ENCODE assay signal across 1 cellular context in the genomic region with DNA sequence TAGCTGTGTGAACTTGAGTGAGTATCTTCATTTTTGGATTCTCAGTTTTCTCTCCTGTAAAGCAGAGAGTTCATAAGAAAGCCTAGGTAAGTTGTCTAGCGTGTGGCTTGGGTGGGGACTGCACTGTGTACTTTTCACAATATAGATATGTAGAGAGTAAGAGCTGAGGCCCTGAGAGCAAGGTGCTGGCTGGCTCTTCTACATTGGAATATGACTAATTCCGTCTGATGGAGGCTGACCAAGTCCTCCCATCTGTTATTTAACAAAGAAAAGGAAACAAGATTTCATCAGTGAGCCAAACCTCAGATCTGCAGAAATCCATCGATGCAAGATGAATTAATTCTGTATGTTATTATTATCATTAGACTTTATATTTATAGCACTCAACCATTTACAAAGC.
TF ChIP-seq lines count a peak whose summit lies in the region.

No MANE protein-coding gene starts in this region.

TF ChIP-seq in H1, 55 proteins besides CTCF, POLR2A, EP300 and RAD21 (continued from another document):
- TF ChIP-seq MAFK (IDR thresholded peaks at IDR 0.05; ENCODE audit: low read depth, low read length) = no peak
- TF ChIP-seq PHF8 (conservative IDR thresholded peaks at IDR 0.05; ENCODE audit: low read depth, low read length) = no peak
